13 cellular contexts compared by ENCODE assay signal in the genomic region with DNA sequence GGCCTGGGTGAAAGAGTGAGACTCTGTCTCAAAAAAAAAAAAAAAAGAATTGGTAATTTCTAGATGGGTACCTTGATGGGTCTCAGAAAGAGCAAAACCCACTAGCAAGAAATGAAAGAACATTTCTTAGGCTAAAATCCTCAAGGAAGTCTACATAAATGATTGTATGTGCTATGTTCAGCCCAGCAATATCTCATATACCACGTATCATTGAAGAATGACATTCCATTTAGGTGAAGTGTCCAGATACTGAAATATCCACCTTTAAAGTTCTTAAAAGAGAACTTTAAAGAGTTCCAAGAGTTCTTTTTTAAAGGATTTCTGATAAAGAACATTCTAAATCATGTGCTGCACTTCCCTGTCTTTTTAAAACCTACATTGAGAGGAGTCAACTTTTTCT. TPM values are rescaled to one million over a fixed set of nuclear protein-coding genes. Genes with fewer than 3 reads are reported as not detected.
DNase-seq lines count a peak whose midpoint lies in the region; TF ChIP-seq lines count a peak whose summit lies in the region.
"Had no signal": no experiment of that assay in that cellular context is flagged by ENCODE, and none has a peak within 500 bp of the region (broad histone marks: within the 10 kb centered on the region; RNA-seq: fewer than 3 reads in every experiment).

No MANE protein-coding gene starts in this region.

- peaks cover 25% of the 10 kb centered on the region for H3K4me1 ChIP-seq in PC-9 (replicated peaks; ENCODE audit: insufficient read depth)
- H3K4me1 ChIP-seq in CD8-positive, alpha-beta memory T cell (ENCODE audit: insufficient read depth, low read length) = peaks cover 3% of the 10 kb centered on the region

- DNase-seq in ACHN (peak; percentile 67), PC-9 (peak in 1 of 2 experiments; percentile 60), epithelial cell of esophagus (ENCODE audit: low read depth) (peak; percentile 70), osteocyte (ENCODE audit: extremely low spot score, unreplicated experiment) (no peak), endothelial cell (ENCODE audit: low spot score) (no peak), HK-2 (ENCODE audit: unreplicated experiment) (no peak)
- DNase-seq in stimulated activated CD4-positive, alpha-beta T cell treated with anti-CD3 and anti-CD28 coated beads, Interleukin-1b, Interleukin-23, amount 100 ng/mL, for 48 hours = no peak
- no peak for DNase-seq in CD8-positive, alpha-beta memory T cell
- DNase-seq: activated CD8-positive, alpha-beta T cell treated with anti-CD3 and anti-CD28 coated beads, Interleukin-2, amount 10 ng/mL, durations not matched to agents 7 days and 5 days; activated gamma-delta T cell treated with Interleukin-2 at 50 U/mL for 16 hours; natural killer cell; spleen had no signal

- H3K4me3 Mint-ChIP-seq in osteocyte (ENCODE audit: unreplicated experiment) (no peak overlapping the region), endothelial cell (ENCODE audit: unreplicated experiment) (no peak overlapping the region)
- no peak overlapping the region for H3K4me3 Mint-ChIP-seq in CD8-positive, alpha-beta memory T cell
- H3K4me3 Mint-ChIP-seq: activated CD8-positive, alpha-beta T cell treated with anti-CD3 and anti-CD28 coated beads, Interleukin-2, amount 10 ng/mL, durations not matched to agents 7 days and 5 days; central memory CD8-positive, alpha-beta T cell; natural killer cell had no signal

- H3K4me2 ChIP-seq in PC-9 = peak overlapping the region; percentile 30

- H3K27ac Mint-ChIP-seq in osteocyte (ENCODE audit: unreplicated experiment) (peak overlapping the region; percentile 91), endothelial cell (ENCODE audit: unreplicated experiment) (no peak overlapping the region)
- no peak overlapping the region for H3K27ac Mint-ChIP-seq in CD8-positive, alpha-beta memory T cell
- H3K27ac Mint-ChIP-seq: activated CD8-positive, alpha-beta T cell treated with anti-CD3 and anti-CD28 coated beads, Interleukin-2, amount 10 ng/mL, durations not matched to agents 7 days and 5 days; natural killer cell had no signal

- H3K4me1 Mint-ChIP-seq in osteocyte (ENCODE audit: unreplicated experiment) (peaks cover 93% of the 10 kb centered on the region), endothelial cell (ENCODE audit: unreplicated experiment) (peaks cover 73% of the 10 kb centered on the region)
- peaks cover 0 to 3% (median 0%) of the 10 kb centered on the region in 3 donors for H3K4me1 Mint-ChIP-seq in CD8-positive, alpha-beta memory T cell

- no peaks in the 10 kb centered on the region for H3K9me3 ChIP-seq in PC-9 (ENCODE audit: insufficient read depth, low read depth)
- H3K9me3 ChIP-seq in CD8-positive, alpha-beta memory T cell (ENCODE audit: low read length) = no peaks in the 10 kb centered on the region
- H3K9me3 ChIP-seq: spleen had no signal

- H3K27me3 Mint-ChIP-seq in osteocyte (ENCODE audit: unreplicated experiment) = no peaks in the 10 kb centered on the region
- peaks cover 10% of the 10 kb centered on the region for H3K27me3 Mint-ChIP-seq in endothelial cell (ENCODE audit: unreplicated experiment)
- peaks cover 9 to 18% of the 10 kb centered on the region in 2 donors for H3K27me3 Mint-ChIP-seq in CD8-positive, alpha-beta memory T cell

- in situ Hi-C loops in ACHN (cut with HindIII; ENCODE audit: low pct_ligation_motif_present, low pct_unique_long_range_greater_than_20kb, low sequenced_read_pairs) = no loop called here

- TF ChIP-seq CTCF in PC-9 (conservative IDR thresholded peaks at IDR 0.05) = no peak
- no peak for TF ChIP-seq CTCF in epithelial cell of esophagus (IDR thresholded peaks at IDR 0.05; ENCODE audit: insufficient read depth, low read depth, low read length, missing control alignments)
- TF ChIP-seq CTCF in osteocyte (IDR thresholded peaks at IDR 0.05) = no peak
- TF ChIP-seq CTCF in endothelial cell (IDR thresholded peaks at IDR 0.05; ENCODE audit: unreplicated experiment) = no peak

- POLR2A ChIA-PET in PC-9 (lab: Charles Lee; ENCODE audit: unreplicated experiment) = interaction anchor here (0.6 kb wide), 1 partner anchor 45 kb away, joined by 4 read pairs; no protein-coding TSS in a partner anchor
- POLR2A ChIA-PET in CD8-positive, alpha-beta memory T cell (lab: Charles Lee) = no interaction called here

- H3K27ac ChIP-seq in PC-9 = peak overlapping the region; percentile 64
- H3K27ac ChIP-seq in CD8-positive, alpha-beta memory T cell (ENCODE audit: low read depth, low read length) = no peak overlapping the region

- H3K9me2 ChIP-seq in PC-9 (ENCODE audit: insufficient read depth) = no peaks in the 10 kb centered on the region

- H4K20me1 ChIP-seq in PC-9 (ENCODE audit: insufficient read depth) = no peaks in the 10 kb centered on the region

- intact Hi-C loops in PC-9 (cut with micrococcal nuclease; ENCODE audit: unreplicated experiment) = loop anchor here (2.0 kb wide), 2 partner anchors 17 to 53 kb away; no protein-coding TSS in a partner anchor

- no peaks in the 10 kb centered on the region for H3K36me3 ChIP-seq in PC-9 (ENCODE audit: low read depth)
- H3K36me3 ChIP-seq in CD8-positive, alpha-beta memory T cell (ENCODE audit: insufficient read depth, low read length) = no peaks in the 10 kb centered on the region
- H3K36me3 ChIP-seq: spleen had no signal

- H3F3A ChIP-seq in PC-9 (ENCODE audit: insufficient read depth, low read depth) = no peaks in the 10 kb centered on the region

- H2AFZ ChIP-seq in PC-9 = no peak overlapping the region

- no peaks in the 10 kb centered on the region for H3K27me3 ChIP-seq in PC-9 (ENCODE audit: insufficient read depth, low read depth)
- no peaks in the 10 kb centered on the region for H3K27me3 ChIP-seq in CD8-positive, alpha-beta memory T cell (ENCODE audit: insufficient read depth, low read length, poor library complexity, severe bottlenecking)
- H3K27me3 ChIP-seq: spleen had no signal

- peaks cover 17% of the 10 kb centered on the region for H3K36me3 Mint-ChIP-seq in osteocyte (ENCODE audit: unreplicated experiment)
- H3K36me3 Mint-ChIP-seq in endothelial cell (ENCODE audit: low read depth, unreplicated experiment) = peaks cover 42% of the 10 kb centered on the region
- H3K36me3 Mint-ChIP-seq in CD8-positive, alpha-beta memory T cell = no peaks in the 10 kb centered on the region
- H3K36me3 Mint-ChIP-seq: natural killer cell had no signal

- CTCF ChIA-PET in PC-9 (lab: Charles Lee) = no interaction called here
- CTCF ChIA-PET in CD8-positive, alpha-beta memory T cell (lab: Charles Lee) = no interaction called here

- no TSS peak for BruUV-seq in PC-9 (replicated peaks; lab: Mats Ljungman, UMichigan)

- H3K79me2 ChIP-seq in PC-9 (ENCODE audit: low read depth) = peaks cover 18% of the 10 kb centered on the region

- H3K9me3 Mint-ChIP-seq in osteocyte (ENCODE audit: unreplicated experiment) = no peaks in the 10 kb centered on the region
- H3K9me3 Mint-ChIP-seq in endothelial cell (ENCODE audit: unreplicated experiment) = no peaks in the 10 kb centered on the region
- no peaks in the 10 kb centered on the region for H3K9me3 Mint-ChIP-seq in CD8-positive, alpha-beta memory T cell
- H3K9me3 Mint-ChIP-seq: central memory CD8-positive, alpha-beta T cell; natural killer cell had no signal

- H3K4me3 ChIP-seq in PC-9 (no peak overlapping the region), epithelial cell of esophagus (ENCODE audit: low read length) (no peak overlapping the region)
- H3K4me3 ChIP-seq in CD8-positive, alpha-beta memory T cell (ENCODE audit: low read length) = no peak overlapping the region
- H3K4me3 ChIP-seq: spleen had no signal

RNA-seq across cellular contexts. Expression of gene NRP2, which starts 19.2 kb away (rescaled TPM):
- total RNA-seq in PC-9 (2021) (25.5 and 31.0 TPM in 2 replicates), osteocyte (52.4 and 58.4 TPM in 2 replicates), endothelial cell (ENCODE audit: unreplicated experiment) (258 TPM)
- under 1 TPM; 0.91 to 0.94 TPM for total RNA-seq in CD8-positive, alpha-beta memory T cell
- not detected for polyA plus RNA-seq in CD8-positive, alpha-beta memory T cell

Comparison
In these comparisons a context has a peak if more than half of its experiments do, and no peak if none do; other contexts are left out.
1. DNase-seq: peak in ACHN (single experiment) and epithelial cell of esophagus (single experiment); none in osteocyte (single experiment), stimulated activated CD4-positive, alpha-beta T cell treated with anti-CD3 and anti-CD28 coated beads, Interleukin-1b, Interleukin-23, amount 100 ng/mL, for 48 hours (single experiment), endothelial cell (single experiment), HK-2 (single experiment) and CD8-positive, alpha-beta memory T cell (0 of 5).
2. RNA of gene NRP2, which starts 19.2 kb away (total RNA-seq): 258 TPM in endothelial cell (single experiment), 52.4 to 58.4 TPM in osteocyte and 25.5 to 31.0 TPM in PC-9; 0.91 to 0.94 TPM in CD8-positive, alpha-beta memory T cell; every median in the first group is over 10 times any median in the second.